ENCODE assay signal across 13 cellular contexts in the genomic region with DNA sequence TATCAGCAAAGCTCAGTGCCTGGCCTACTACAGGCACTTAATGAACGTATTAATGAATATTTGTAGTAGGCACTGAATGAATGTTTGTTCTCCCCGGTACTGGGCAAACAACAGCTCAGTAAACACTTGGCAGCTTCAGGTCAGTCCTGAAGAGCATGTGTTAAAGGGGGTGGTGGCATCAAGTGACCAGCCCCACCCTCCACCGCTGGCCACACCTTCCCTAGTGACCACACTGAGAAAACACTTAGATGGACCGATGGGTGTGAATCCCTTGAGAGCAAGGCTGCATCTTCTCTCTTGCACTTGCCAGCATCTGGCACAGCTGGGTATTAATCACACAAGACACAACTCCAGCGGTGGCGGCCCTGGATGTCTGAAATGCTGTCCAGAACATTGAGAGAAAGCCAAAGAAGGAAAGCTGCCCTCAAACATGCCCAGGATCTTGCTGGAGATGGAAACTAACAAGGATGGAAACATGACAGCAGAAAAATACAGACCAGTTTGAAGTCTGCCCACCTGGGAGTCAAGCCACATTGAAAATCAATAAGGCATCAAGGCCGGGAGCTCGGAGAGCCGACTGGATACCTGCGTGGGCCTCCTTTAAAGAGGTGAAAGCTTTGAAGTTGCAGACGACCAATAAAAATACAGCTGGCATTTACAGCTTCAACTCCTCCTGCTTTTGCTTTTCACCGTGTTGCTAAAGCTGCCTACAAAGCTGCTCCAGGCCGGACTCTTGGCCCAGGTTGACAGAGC.
DNase-seq lines count a peak whose midpoint lies in the region; ATAC-seq and TF ChIP-seq lines count a peak whose summit lies in the region.
"Had no signal": no experiment of that assay in that cellular context is flagged by ENCODE, and none has a peak within 500 bp of the region (broad histone marks: within the 10 kb centered on the region; RNA-seq: fewer than 3 reads in every experiment).

No MANE protein-coding gene starts in this region.

- peaks cover 4% of the 10 kb centered on the region for H3K27me3 Mint-ChIP-seq in GM23338 (ENCODE audit: insufficient read depth, low read depth, poor library complexity)
- peaks cover 13 to 43% of the 10 kb centered on the region in 2 donors for H3K27me3 Mint-ChIP-seq in effector memory CD8-positive, alpha-beta T cell
- H3K27me3 Mint-ChIP-seq: activated CD4-positive, alpha-beta T cell treated with anti-CD3 and anti-CD28 coated beads for 36 hours had no signal

- no peak overlapping the region for H3K4me2 ChIP-seq in GM23338
- no peak overlapping the region for H3K4me2 ChIP-seq in skeletal muscle satellite cell (ENCODE audit: low read length)
- H3K4me2 ChIP-seq: neural progenitor cell had no signal

- H3K27ac Mint-ChIP-seq in GM23338: no peak overlapping the region
- no peak overlapping the region for H3K27ac Mint-ChIP-seq in effector memory CD8-positive, alpha-beta T cell
- H3K27ac Mint-ChIP-seq: activated CD4-positive, alpha-beta T cell treated with anti-CD3 and anti-CD28 coated beads for 36 hours; neural progenitor cell; T-cell had no signal

- H3K4me3 Mint-ChIP-seq in GM23338: no peak overlapping the region
- no peak overlapping the region for H3K4me3 Mint-ChIP-seq in effector memory CD8-positive, alpha-beta T cell
- H3K4me3 Mint-ChIP-seq: activated CD4-positive, alpha-beta T cell treated with anti-CD3 and anti-CD28 coated beads for 36 hours; neural progenitor cell; T-cell had no signal

- peaks cover 2% of the 10 kb centered on the region; the same call in 1 of the 3 replicates for H3K36me3 Mint-ChIP-seq in GM23338 (ENCODE audit: low read depth)
- no peaks in the 10 kb centered on the region for H3K36me3 Mint-ChIP-seq in effector memory CD8-positive, alpha-beta T cell (ENCODE audit: insufficient read depth)
- H3K36me3 Mint-ChIP-seq: neural progenitor cell, T-cell had no signal

- H4K20me1 ChIP-seq in GM23338 (replicated peaks; ENCODE audit: insufficient read depth): no peaks in the 10 kb centered on the region

- peaks cover 17% of the 10 kb centered on the region for H3K4me1 Mint-ChIP-seq in GM23338
- peaks cover 0 to 3% of the 10 kb centered on the region in 2 donors for H3K4me1 Mint-ChIP-seq in effector memory CD8-positive, alpha-beta T cell (ENCODE audit: low read depth in 2 of 2)
- H3K4me1 Mint-ChIP-seq: activated CD4-positive, alpha-beta T cell treated with anti-CD3 and anti-CD28 coated beads for 36 hours; T-cell had no signal

- no peak for TF ChIP-seq CTCF in GM23338 (conservative IDR thresholded peaks at IDR 0.05; ENCODE audit: low read depth in 2 of 2)

- H2AFZ ChIP-seq in GM23338: peak overlapping the region; percentile 23; the same call in 1 of the 2 replicates
- H2AFZ ChIP-seq: neural progenitor cell had no signal

- no peaks in the 10 kb centered on the region; the same call in 2 of the 3 replicates for H3K9me3 Mint-ChIP-seq in GM23338
- no peaks in the 10 kb centered on the region for H3K9me3 Mint-ChIP-seq in effector memory CD8-positive, alpha-beta T cell
- H3K9me3 Mint-ChIP-seq: T-cell had no signal

- H3K79me2 ChIP-seq in GM23338 (replicated peaks; ENCODE audit: insufficient read depth): no peaks in the 10 kb centered on the region

- H3K27me3 ChIP-seq in GM23338 (ENCODE audit: insufficient read depth): no peaks in the 10 kb centered on the region
- H3K27me3 ChIP-seq in skeletal muscle satellite cell (ENCODE audit: control insufficient read depth, insufficient read depth, low read length): no peaks in the 10 kb centered on the region
- H3K27me3 ChIP-seq: neural progenitor cell had no signal

- H3K4me3 ChIP-seq in GM23338 (no peak overlapping the region), skeletal muscle satellite cell (ENCODE audit: low read length) (no peak overlapping the region)
- H3K4me3 ChIP-seq: neural progenitor cell, skin epidermis had no signal

- DNase-seq in GM23338 (ENCODE audit: low spot score) (no peak), NCI-H748 treated with DMSO at 0.1 percent for 48 hours (lab: John Stamatoyannopoulos, UW) (peak; percentile 62), kidney glomerular epithelial cell (lab: John Stamatoyannopoulos, UW) (peak; percentile 17), NCI-H345 treated with DMSO at 0.1 percent for 48 hours (lab: John Stamatoyannopoulos, UW; ENCODE audit: unreplicated experiment) (no peak)
- no peak for DNase-seq in effector memory CD8-positive, alpha-beta T cell
- DNase-seq: activated CD4-positive, alpha-beta T cell treated with anti-CD3 and anti-CD28 coated beads for 36 hours; hippocampal formation; stimulated activated naive CD4-positive, alpha-beta T cell treated with Interleukin-2 at 50 U/mL for 16 hours; T-cell had no signal

- H3K4me1 ChIP-seq in GM23338 (ENCODE audit: insufficient read depth): no peaks in the 10 kb centered on the region; the same call in 1 of the 2 replicates
- peaks cover 30% of the 10 kb centered on the region for H3K4me1 ChIP-seq in skeletal muscle satellite cell (ENCODE audit: control insufficient read depth, insufficient read depth, low read length)

- peaks cover 21% of the 10 kb centered on the region for H3K9me2 ChIP-seq in GM23338 (ENCODE audit: insufficient read depth)

- ATAC-seq in GM23338 (no peak), HG02870 (IDR thresholded peaks at IDR 0.05; ENCODE audit: unreplicated experiment) (no peak)
- ATAC-seq in effector memory CD8-positive, alpha-beta T cell (replicated peaks): no peak
- ATAC-seq: activated CD4-positive, alpha-beta T cell treated with anti-CD3 and anti-CD28 coated beads for 36 hours; T-cell had no signal

- no peaks in the 10 kb centered on the region for H3K9me3 ChIP-seq in skeletal muscle satellite cell (replicated peaks; ENCODE audit: low read length)

- no peaks in the 10 kb centered on the region for H3K36me3 ChIP-seq in GM23338 (ENCODE audit: insufficient read depth)
- H3K36me3 ChIP-seq in skeletal muscle satellite cell (ENCODE audit: insufficient read depth, low read length): no peaks in the 10 kb centered on the region
- H3K36me3 ChIP-seq: neural progenitor cell had no signal

- no peaks in the 10 kb centered on the region for H3F3A ChIP-seq in GM23338 (replicated peaks; ENCODE audit: low read depth)

- peak overlapping the region; percentile 67 for H3K9ac ChIP-seq in skeletal muscle satellite cell (ENCODE audit: low read depth, low read length)
- H3K9ac ChIP-seq: neural progenitor cell had no signal

- H3K27ac ChIP-seq in GM23338 (ENCODE audit: low read depth): no peak overlapping the region
- H3K27ac ChIP-seq: neural progenitor cell, skin epidermis had no signal

TF ChIP-seq in GM23338, 12 proteins besides CTCF, POLR2A, EP300 and RAD21 (continues in another document):
- TF ChIP-seq ZNF331 (CRISPR knock-in tag; IDR thresholded peaks at IDR 0.05; ENCODE audit: low read depth) (no peak), JUNB (IDR thresholded peaks at IDR 0.05; ENCODE audit: unreplicated experiment) (no peak), EZH2phosphoT487 (IDR thresholded peaks at IDR 0.05; ENCODE audit: unreplicated experiment) (no peak), ZNF114 (CRISPR knock-in tag; IDR thresholded peaks at IDR 0.05) (no peak), NANOG (IDR thresholded peaks at IDR 0.05; ENCODE audit: borderline replicate concordance) (no peak)
- TF ChIP-seq, protein P1, sequence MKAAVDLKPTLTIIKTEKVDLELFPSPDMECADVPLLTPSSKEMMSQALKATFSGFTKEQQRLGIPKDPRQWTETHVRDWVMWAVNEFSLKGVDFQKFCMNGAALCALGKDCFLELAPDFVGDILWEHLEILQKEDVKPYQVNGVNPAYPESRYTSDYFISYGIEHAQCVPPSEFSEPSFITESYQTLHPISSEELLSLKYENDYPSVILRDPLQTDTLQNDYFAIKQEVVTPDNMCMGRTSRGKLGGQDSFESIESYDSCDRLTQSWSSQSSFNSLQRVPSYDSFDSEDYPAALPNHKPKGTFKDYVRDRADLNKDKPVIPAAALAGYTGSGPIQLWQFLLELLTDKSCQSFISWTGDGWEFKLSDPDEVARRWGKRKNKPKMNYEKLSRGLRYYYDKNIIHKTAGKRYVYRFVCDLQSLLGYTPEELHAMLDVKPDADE (IDR thresholded peaks at IDR 0.05): no peak
- TF ChIP-seq, protein P2, sequence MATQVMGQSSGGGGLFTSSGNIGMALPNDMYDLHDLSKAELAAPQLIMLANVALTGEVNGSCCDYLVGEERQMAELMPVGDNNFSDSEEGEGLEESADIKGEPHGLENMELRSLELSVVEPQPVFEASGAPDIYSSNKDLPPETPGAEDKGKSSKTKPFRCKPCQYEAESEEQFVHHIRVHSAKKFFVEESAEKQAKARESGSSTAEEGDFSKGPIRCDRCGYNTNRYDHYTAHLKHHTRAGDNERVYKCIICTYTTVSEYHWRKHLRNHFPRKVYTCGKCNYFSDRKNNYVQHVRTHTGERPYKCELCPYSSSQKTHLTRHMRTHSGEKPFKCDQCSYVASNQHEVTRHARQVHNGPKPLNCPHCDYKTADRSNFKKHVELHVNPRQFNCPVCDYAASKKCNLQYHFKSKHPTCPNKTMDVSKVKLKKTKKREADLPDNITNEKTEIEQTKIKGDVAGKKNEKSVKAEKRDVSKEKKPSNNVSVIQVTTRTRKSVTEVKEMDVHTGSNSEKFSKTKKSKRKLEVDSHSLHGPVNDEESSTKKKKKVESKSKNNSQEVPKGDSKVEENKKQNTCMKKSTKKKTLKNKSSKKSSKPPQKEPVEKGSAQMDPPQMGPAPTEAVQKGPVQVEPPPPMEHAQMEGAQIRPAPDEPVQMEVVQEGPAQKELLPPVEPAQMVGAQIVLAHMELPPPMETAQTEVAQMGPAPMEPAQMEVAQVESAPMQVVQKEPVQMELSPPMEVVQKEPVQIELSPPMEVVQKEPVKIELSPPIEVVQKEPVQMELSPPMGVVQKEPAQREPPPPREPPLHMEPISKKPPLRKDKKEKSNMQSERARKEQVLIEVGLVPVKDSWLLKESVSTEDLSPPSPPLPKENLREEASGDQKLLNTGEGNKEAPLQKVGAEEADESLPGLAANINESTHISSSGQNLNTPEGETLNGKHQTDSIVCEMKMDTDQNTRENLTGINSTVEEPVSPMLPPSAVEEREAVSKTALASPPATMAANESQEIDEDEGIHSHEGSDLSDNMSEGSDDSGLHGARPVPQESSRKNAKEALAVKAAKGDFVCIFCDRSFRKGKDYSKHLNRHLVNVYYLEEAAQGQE (IDR thresholded peaks at IDR 0.05; ENCODE audit: unreplicated experiment): no peak

Comparison
In these comparisons a context has a peak if more than half of its experiments do, and no peak if none do; other contexts are left out.
1. DNase-seq: peak in NCI-H748 treated with DMSO at 0.1 percent for 48 hours (single experiment) and kidney glomerular epithelial cell (single experiment); none in GM23338 (single experiment), NCI-H345 treated with DMSO at 0.1 percent for 48 hours (single experiment) and effector memory CD8-positive, alpha-beta T cell (0 of 3).